Comparison of ENCODE assay signal across 16 cellular contexts in the genomic region with DNA sequence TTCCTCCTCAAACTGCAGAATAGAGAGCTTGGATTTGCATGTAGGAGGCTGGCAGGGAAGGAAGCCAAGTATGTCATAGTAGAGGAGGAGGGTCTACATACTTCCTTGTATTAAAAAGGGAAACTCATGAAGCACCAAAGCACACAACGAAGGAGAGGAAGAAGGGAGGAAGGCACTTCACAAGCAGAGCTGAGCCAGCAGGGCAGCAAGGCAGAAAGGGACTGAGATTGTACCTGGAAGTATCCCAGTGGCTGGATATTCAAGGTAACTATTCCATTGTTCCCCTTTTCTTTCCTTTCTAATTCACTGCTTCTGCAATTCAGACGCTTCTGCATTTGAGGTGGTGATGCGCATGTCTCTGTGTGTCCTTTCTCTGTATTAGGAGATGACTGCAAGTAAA. TPM values are rescaled to one million over a fixed set of nuclear protein-coding genes. Genes with fewer than 3 reads are reported as not detected.
DNase-seq lines count a peak whose midpoint lies in the region; ATAC-seq and TF ChIP-seq lines count a peak whose summit lies in the region.
"Had no signal": no experiment of that assay in that cellular context is flagged by ENCODE, and none has a peak within 500 bp of the region (broad histone marks: within the 10 kb centered on the region; RNA-seq: fewer than 3 reads in every experiment).

No MANE protein-coding gene starts in this region.

- peaks cover 5% of the 10 kb centered on the region for H3K4me1 Mint-ChIP-seq in neural progenitor cell
- H3K4me1 Mint-ChIP-seq: CD8-positive, alpha-beta memory T cell had no signal

- H3K9ac ChIP-seq in neural progenitor cell = no peak overlapping the region

- no peaks in the 10 kb centered on the region for H3K9me3 Mint-ChIP-seq in neural progenitor cell

- H3K9me3 ChIP-seq in hepatocyte (ENCODE audit: low read depth) (no peaks in the 10 kb centered on the region), neural progenitor cell (ENCODE audit: low read depth) (peaks cover 3% of the 10 kb centered on the region)
- H3K9me3 ChIP-seq: SJSA1 had no signal

- H2AFZ ChIP-seq in hepatocyte (no peak overlapping the region), neural progenitor cell (replicated peaks) (no peak overlapping the region)

- peak overlapping the region; percentile 36 for H3K4me3 Mint-ChIP-seq in neural progenitor cell
- H3K4me3 Mint-ChIP-seq: CD8-positive, alpha-beta memory T cell had no signal

- no peaks in the 10 kb centered on the region for H3F3A ChIP-seq in neural progenitor cell (ENCODE audit: low read depth)

- H3K36me3 Mint-ChIP-seq in neural progenitor cell = no peaks in the 10 kb centered on the region

- WGBS in hepatocyte (ENCODE audit: low lambda C conversion rate, missing lambda C conversion rate) = 60% methylated on average over 3 of the region's 3 CpGs

- H3K4me1 ChIP-seq in hepatocyte (ENCODE audit: insufficient read depth) (no peaks in the 10 kb centered on the region), neural progenitor cell (no peaks in the 10 kb centered on the region)
- H3K4me1 ChIP-seq: SJSA1 had no signal

- H4K20me1 ChIP-seq in hepatocyte (ENCODE audit: insufficient read depth, poor library complexity, severe bottlenecking) (no peaks in the 10 kb centered on the region), neural progenitor cell (ENCODE audit: low read depth) (no peaks in the 10 kb centered on the region)

- H3K4me2 ChIP-seq in hepatocyte (peak overlapping the region; percentile 57), neural progenitor cell (peak overlapping the region; percentile 23)

- no peaks in the 10 kb centered on the region for H3K36me3 ChIP-seq in H7 (replicated peaks; ENCODE audit: control insufficient read depth, insufficient read depth, low read length)
- H3K36me3 ChIP-seq in hepatocyte (replicated peaks; ENCODE audit: insufficient read depth, low read depth) = no peaks in the 10 kb centered on the region
- H3K36me3 ChIP-seq in neural progenitor cell = no peaks in the 10 kb centered on the region
- H3K36me3 ChIP-seq: SJSA1 had no signal

- H3K27ac Mint-ChIP-seq in neural progenitor cell = no peak overlapping the region
- H3K27ac Mint-ChIP-seq: CD8-positive, alpha-beta memory T cell had no signal

- TF ChIP-seq CTCF in hepatocyte (IDR thresholded peaks at IDR 0.05; ENCODE audit: poor library complexity) (no peak), neural progenitor cell (IDR thresholded peaks at IDR 0.05) (no peak)

- H3K79me2 ChIP-seq in hepatocyte = no peaks in the 10 kb centered on the region
- no peaks in the 10 kb centered on the region for H3K79me2 ChIP-seq in neural progenitor cell (ENCODE audit: low read depth)

- ATAC-seq in GM19351 (IDR thresholded peaks at IDR 0.05; ENCODE audit: unreplicated experiment) = no peak
- ATAC-seq in HG02642 (IDR thresholded peaks at IDR 0.05; ENCODE audit: poor library complexity, unreplicated experiment) = no peak
- ATAC-seq: HepG2 had no signal

- no peak overlapping the region for H3K27ac ChIP-seq in hepatocyte
- no peak overlapping the region for H3K27ac ChIP-seq in neural progenitor cell
- H3K27ac ChIP-seq: HL-60, RWPE1, SJSA1 had no signal

- H3K9me2 ChIP-seq in hepatocyte (replicated peaks; ENCODE audit: insufficient read depth) = no peaks in the 10 kb centered on the region

- no peaks in the 10 kb centered on the region for H3K27me3 ChIP-seq in H7 (ENCODE audit: control insufficient read depth, insufficient read depth, low read length)
- no peaks in the 10 kb centered on the region for H3K27me3 ChIP-seq in hepatocyte
- H3K27me3 ChIP-seq in neural progenitor cell = no peaks in the 10 kb centered on the region
- H3K27me3 ChIP-seq: SJSA1 had no signal

- H3K4me3 ChIP-seq in H7 (ENCODE audit: insufficient read depth, low read depth, low read length) (no peak overlapping the region), hepatocyte (no peak overlapping the region), neural progenitor cell (peak overlapping the region; percentile 1)
- H3K4me3 ChIP-seq: SJSA1 had no signal

- H3K27me3 Mint-ChIP-seq in neural progenitor cell (ENCODE audit: insufficient read depth, low read depth) = no peaks in the 10 kb centered on the region

- peak; percentile 3 for DNase-seq in H7
- DNase-seq in MV-4-11 (lab: John Stamatoyannopoulos, UW) = peak; percentile 1
- no peak for DNase-seq in hepatocyte (ENCODE audit: low spot score)
- no peak for DNase-seq in neural progenitor cell (ENCODE audit: low spot score)
- no peak for DNase-seq in NCI-H2196 (lab: John Stamatoyannopoulos, UW; ENCODE audit: unreplicated experiment)
- DNase-seq in activated CD8-positive, alpha-beta memory T cell treated with anti-CD3 and anti-CD28 coated beads, Interleukin-2, amount 50 U/mL, for 48 hours = no peak
- DNase-seq: CD8-positive, alpha-beta memory T cell; NCI-H1436 treated with DMSO at 0.1 percent for 48 hours; NCI-H2081; NCI-H226 had no signal

RNA-seq across cellular contexts. Expression of a gene that starts 54.8 kb away (rescaled TPM):
- total RNA-seq in H7 (2014; rRNA removed; shearing (Covaris generic)) = 10.8 and 11.8 TPM in 2 replicates
- total RNA-seq in hepatocyte (21.2 and 23.8 TPM in 2 replicates), neural progenitor cell (ENCODE audit: low replicate concordance) (16.6 and 18.3 TPM in 2 replicates)
- 35.4 and 39.5 TPM in 2 replicates for polyA plus RNA-seq in hepatocyte

Comparison
In these comparisons a context has a peak if more than half of its experiments do, and no peak if none do; other contexts are left out.
1. DNase-seq: peak in H7 (single experiment) and MV-4-11 (single experiment); none in hepatocyte (single experiment), neural progenitor cell (single experiment), NCI-H2196 (single experiment) and activated CD8-positive, alpha-beta memory T cell treated with anti-CD3 and anti-CD28 coated beads, Interleukin-2, amount 50 U/mL, for 48 hours (single experiment).